ENCODE assay signal across 29 cellular contexts in the genomic region with DNA sequence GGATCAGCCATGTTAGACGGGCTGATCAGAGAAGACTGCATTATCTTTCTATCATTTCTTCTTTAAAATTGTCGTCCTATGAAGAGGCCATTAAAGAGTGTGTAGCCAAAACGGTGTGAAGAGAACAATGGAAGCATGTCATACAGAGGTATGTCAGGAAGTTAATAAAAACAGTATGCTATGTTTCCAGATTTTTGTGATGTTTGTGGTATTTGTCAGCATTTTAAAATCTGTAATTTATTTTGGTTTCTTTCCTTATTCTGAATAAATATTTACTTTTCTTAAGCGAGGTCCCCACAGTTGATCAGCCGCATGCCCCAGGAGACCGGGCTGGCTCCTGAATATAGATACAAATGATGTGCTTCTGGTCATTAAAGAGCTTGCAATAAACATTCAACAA.
DNase-seq lines count a peak whose midpoint lies in the region; ATAC-seq and TF ChIP-seq lines count a peak whose summit lies in the region.
"Had no signal": no experiment of that assay in that cellular context is flagged by ENCODE, and none has a peak within 500 bp of the region (broad histone marks: within the 10 kb centered on the region; RNA-seq: fewer than 3 reads in every experiment).

No MANE protein-coding gene starts in this region.

- H4K20me1 ChIP-seq in SK-N-SH (ENCODE audit: insufficient read depth): no peaks in the 10 kb centered on the region

- no peaks in the 10 kb centered on the region for H3K9me2 ChIP-seq in SK-N-SH

- TF ChIP-seq CTCF in SK-N-SH (IDR thresholded peaks at IDR 0.05) (no peak), astrocyte of the spinal cord (IDR thresholded peaks at IDR 0.05; ENCODE audit: low read depth, low read length) (no peak), foreskin keratinocyte (conservative IDR thresholded peaks at IDR 0.05) (no peak), tibial nerve (IDR thresholded peaks at IDR 0.05) (no peak)

- no peak overlapping the region for H3K4me3 Mint-ChIP-seq in T-helper 17 cell
- H3K4me3 Mint-ChIP-seq: activated CD4-positive, alpha-beta T cell treated with anti-CD3 and anti-CD28 coated beads, Interleukin-2, amount 10 ng/mL, durations not matched to agents 24 days and 14 days; activated naive CD8-positive, alpha-beta T cell treated with anti-CD3 and anti-CD28 coated beads for 36 hours; central memory CD8-positive, alpha-beta T cell; H9; neural crest cell had no signal

- H3K27me3 ChIP-seq in SK-N-SH (ENCODE audit: insufficient read depth) (no peaks in the 10 kb centered on the region), foreskin keratinocyte (no peaks in the 10 kb centered on the region), tibial nerve (no peaks in the 10 kb centered on the region)
- H3K27me3 ChIP-seq: ascending aorta, dorsolateral prefrontal cortex, pancreas had no signal

- POLR2A ChIA-PET in SK-N-SH (lab: Yijun Ruan, JAX): no interaction called here

- H3K4me3 ChIP-seq in SK-N-SH (ENCODE audit: low read depth in 2 of 2, low read length in 1 of 2) (no peak overlapping the region), astrocyte of the spinal cord (ENCODE audit: low read depth, low read length) (no peak overlapping the region), tibial nerve (no peak overlapping the region)
- H3K4me3 ChIP-seq: ascending aorta, dorsolateral prefrontal cortex, left ventricle myocardium inferior, pancreas had no signal

- H3K36me3 Mint-ChIP-seq in T-helper 17 cell (ENCODE audit: low read depth): no peaks in the 10 kb centered on the region
- H3K36me3 Mint-ChIP-seq: activated naive CD8-positive, alpha-beta T cell treated with anti-CD3 and anti-CD28 coated beads for 36 hours had no signal

- H3K9ac ChIP-seq in SK-N-SH: no peak overlapping the region

- H3K79me2 ChIP-seq in SK-N-SH (ENCODE audit: insufficient read depth): no peaks in the 10 kb centered on the region

- TF ChIP-seq EP300 in SK-N-SH (IDR thresholded peaks at IDR 0.05; ENCODE audit: borderline replicate concordance in 1 of 2, low read depth in 1 of 2, low read length in 1 of 2) (no peak), tibial nerve (IDR thresholded peaks at IDR 0.05) (no peak)

- WGBS in SK-N-SH (ENCODE audit: low lambda C conversion rate): 84% methylated on average over 6 of the region's 6 CpGs
- 74 to 78% methylated on average over 6 of the region's 6 CpGs for WGBS in tibial nerve, 2 donors

- H3K27ac ChIP-seq in SK-N-SH (ENCODE audit: low read depth in 2 of 2, low read length in 1 of 2): no peak overlapping the region
- H3K27ac ChIP-seq in foreskin keratinocyte: peak overlapping the region; percentile 87
- H3K27ac ChIP-seq in tibial nerve: peak overlapping the region in 3 of 4 donors; percentile 72 to 84 (median 78)
- H3K27ac ChIP-seq: 22Rv1, ascending aorta, left ventricle myocardium inferior had no signal

- CTCF ChIA-PET in SK-N-SH (lab: Yijun Ruan, JAX): no interaction called here

- in situ Hi-C loops in astrocyte of the spinal cord (cut with HindIII; ENCODE audit: low sequenced_read_pairs): no loop called here

- H2AFZ ChIP-seq in SK-N-SH (ENCODE audit: low read depth): no peak overlapping the region

- ATAC-seq in SK-N-SH treated with all-trans-retinoic acid at 6 μM for 48 hours: no peak
- no peak for ATAC-seq in foreskin keratinocyte
- ATAC-seq in GM19455 (IDR thresholded peaks at IDR 0.05; ENCODE audit: unreplicated experiment): no peak
- no peak for ATAC-seq in T-helper 17 cell
- ATAC-seq: pancreas had no signal

- TF ChIP-seq RAD21 in SK-N-SH (IDR thresholded peaks at IDR 0.05; ENCODE audit: low read length): no peak

- H3K4me1 ChIP-seq in SK-N-SH (ENCODE audit: control insufficient read depth in 1 of 2, insufficient read depth in 2 of 2, low read depth in 1 of 2, low read length in 1 of 2) (no peaks in the 10 kb centered on the region; a peak in 1 of 4 replicates), foreskin keratinocyte (peaks cover 15% of the 10 kb centered on the region), tibial nerve (peaks cover 0 to 34% (median 19%) of the 10 kb centered on the region in 4 donors)

- H3K36me3 ChIP-seq in SK-N-SH (replicated peaks in 1 of 2; ENCODE audit: control insufficient read depth in 1 of 2, insufficient read depth in 2 of 2, low read length in 1 of 2) (no peaks in the 10 kb centered on the region), tibial nerve (no peaks in the 10 kb centered on the region)
- H3K36me3 ChIP-seq: ascending aorta, left ventricle myocardium inferior, pancreas had no signal

- no peaks in the 10 kb centered on the region for H3K4me1 Mint-ChIP-seq in T-helper 17 cell
- H3K4me1 Mint-ChIP-seq: central memory CD8-positive, alpha-beta T cell had no signal

- H3K4me2 ChIP-seq in SK-N-SH: no peak overlapping the region

- no peak for TF ChIP-seq POLR2A in tibial nerve (IDR thresholded peaks at IDR 0.05)

- DNase-seq in SK-N-SH (no peak), astrocyte of the spinal cord (ENCODE audit: low read depth, low spot score) (peak; percentile 39), foreskin keratinocyte (no peak), tibial nerve (ENCODE audit: low spot score in 2 of 2) (no peak), HK-2 (ENCODE audit: unreplicated experiment) (no peak), T-helper 17 cell (no peak)
- DNase-seq: activated CD4-positive, alpha-beta T cell treated with anti-CD3 and anti-CD28 coated beads, Interleukin-2, amount 10 ng/mL, durations not matched to agents 24 days and 14 days; activated CD8-positive, alpha-beta memory T cell treated with anti-CD3 and anti-CD28 coated beads for 24 hours; activated effector memory CD4-positive, alpha-beta T cell treated with anti-CD3 and anti-CD28 coated beads, Interleukin-2, amount 50 U/mL, for 16 hours; activated naive CD8-positive, alpha-beta T cell treated with anti-CD3 and anti-CD28 coated beads for 36 hours; DMS79 treated with DMSO at 0.1 percent for 48 hours; dorsolateral prefrontal cortex; H9; islet precursor cell; left ventricle myocardium inferior; NCI-H1048; NCI-H1694 treated with DMSO at 0.1 percent for 48 hours; NCI-H446; NCI-H82; pancreas; retina; small intestine; stimulated activated naive CD4-positive, alpha-beta T cell treated with Interleukin-2 at 50 U/mL for 16 hours had no signal

- no peak overlapping the region for H3K27ac Mint-ChIP-seq in T-helper 17 cell
- H3K27ac Mint-ChIP-seq: activated CD4-positive, alpha-beta T cell treated with anti-CD3 and anti-CD28 coated beads, Interleukin-2, amount 10 ng/mL, durations not matched to agents 24 days and 14 days; activated naive CD8-positive, alpha-beta T cell treated with anti-CD3 and anti-CD28 coated beads for 36 hours had no signal

- no peaks in the 10 kb centered on the region for H3K9me3 ChIP-seq in SK-N-SH
- no peaks in the 10 kb centered on the region for H3K9me3 ChIP-seq in tibial nerve
- no peaks in the 10 kb centered on the region for H3K9me3 ChIP-seq in T-helper 17 cell (ENCODE audit: control insufficient read depth, low read length, poor library complexity, severe bottlenecking)
- H3K9me3 ChIP-seq: ascending aorta, left ventricle myocardium inferior, pancreas had no signal

- H3F3A ChIP-seq in SK-N-SH (replicated peaks; ENCODE audit: insufficient read depth): no peaks in the 10 kb centered on the region

- H3K27me3 Mint-ChIP-seq in T-helper 17 cell: peaks cover 34% of the 10 kb centered on the region
- H3K27me3 Mint-ChIP-seq: activated naive CD8-positive, alpha-beta T cell treated with anti-CD3 and anti-CD28 coated beads for 36 hours; central memory CD8-positive, alpha-beta T cell had no signal

TF ChIP-seq in SK-N-SH, 30 proteins besides CTCF, POLR2A, EP300 and RAD21:
- TF ChIP-seq ELF1 (IDR thresholded peaks at IDR 0.05) (no peak), FOXM1 (IDR thresholded peaks at IDR 0.05; ENCODE audit: low read depth) (no peak), SMC3 (IDR thresholded peaks at IDR 0.05; ENCODE audit: low read depth, low read length) (no peak), YY1 (IDR thresholded peaks at IDR 0.05; ENCODE audit: low read depth) (no peak), NFIC (IDR thresholded peaks at IDR 0.05; ENCODE audit: borderline replicate concordance) (no peak), TCF12 (IDR thresholded peaks at IDR 0.05) (peak; percentile 7; the same call in 1 of the 2 replicates)
- TF ChIP-seq, protein P1, sequence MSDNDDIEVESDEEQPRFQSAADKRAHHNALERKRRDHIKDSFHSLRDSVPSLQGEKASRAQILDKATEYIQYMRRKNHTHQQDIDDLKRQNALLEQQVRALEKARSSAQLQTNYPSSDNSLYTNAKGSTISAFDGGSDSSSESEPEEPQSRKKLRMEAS (IDR thresholded peaks at IDR 0.05; ENCODE audit: low read depth): no peak

TF ChIP-seq in SK-N-SH treated with all-trans-retinoic acid at 6 μM for 48 hours, 23 proteins besides CTCF, POLR2A, EP300 and RAD21 (continues in another document):
- TF ChIP-seq GLIS3 (CRISPR knock-in tag; IDR thresholded peaks at IDR 0.05): no peak
- no peak for TF ChIP-seq ARNTL (CRISPR knock-in tag; IDR thresholded peaks at IDR 0.05; ENCODE audit: borderline replicate concordance, low read depth)
- TF ChIP-seq, protein P2, sequence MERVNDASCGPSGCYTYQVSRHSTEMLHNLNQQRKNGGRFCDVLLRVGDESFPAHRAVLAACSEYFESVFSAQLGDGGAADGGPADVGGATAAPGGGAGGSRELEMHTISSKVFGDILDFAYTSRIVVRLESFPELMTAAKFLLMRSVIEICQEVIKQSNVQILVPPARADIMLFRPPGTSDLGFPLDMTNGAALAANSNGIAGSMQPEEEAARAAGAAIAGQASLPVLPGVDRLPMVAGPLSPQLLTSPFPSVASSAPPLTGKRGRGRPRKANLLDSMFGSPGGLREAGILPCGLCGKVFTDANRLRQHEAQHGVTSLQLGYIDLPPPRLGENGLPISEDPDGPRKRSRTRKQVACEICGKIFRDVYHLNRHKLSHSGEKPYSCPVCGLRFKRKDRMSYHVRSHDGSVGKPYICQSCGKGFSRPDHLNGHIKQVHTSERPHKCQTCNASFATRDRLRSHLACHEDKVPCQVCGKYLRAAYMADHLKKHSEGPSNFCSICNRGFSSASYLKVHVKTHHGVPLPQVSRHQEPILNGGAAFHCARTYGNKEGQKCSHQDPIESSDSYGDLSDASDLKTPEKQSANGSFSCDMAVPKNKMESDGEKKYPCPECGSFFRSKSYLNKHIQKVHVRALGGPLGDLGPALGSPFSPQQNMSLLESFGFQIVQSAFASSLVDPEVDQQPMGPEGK (CRISPR knock-in tag; IDR thresholded peaks at IDR 0.05; ENCODE audit: borderline replicate concordance): no peak
- no peak for TF ChIP-seq ZNF565 (CRISPR knock-in tag; conservative IDR thresholded peaks at IDR 0.05; ENCODE audit: low read depth)
- TF ChIP-seq PPARA (CRISPR knock-in tag; IDR thresholded peaks at IDR 0.05; ENCODE audit: borderline replicate concordance): no peak

Comparison
In these comparisons a context has a peak if more than half of its experiments do, and no peak if none do; other contexts are left out.
1. H3K27ac ChIP-seq: peak in foreskin keratinocyte (single experiment) and tibial nerve (3 of 4); none in SK-N-SH (0 of 2).